In genomic region chr14:105974902-105975301, GRCh38 we compare ENCODE assay signal across 9 cellular contexts.
DNase-seq lines count a peak whose midpoint lies in the region; ATAC-seq, FAIRE-seq and TF ChIP-seq lines count a peak whose summit lies in the region.
"Had no signal": no experiment of that assay in that cellular context is flagged by ENCODE, and none has a peak within 500 bp of the region (broad histone marks: within the 10 kb centered on the region; RNA-seq: fewer than 3 reads in every experiment).

No MANE protein-coding gene starts in this region.

- H3K36me3 Mint-ChIP-seq in central memory CD8-positive, alpha-beta T cell (ENCODE audit: insufficient read depth) = no peaks in the 10 kb centered on the region

- no peaks in the 10 kb centered on the region for H3K9me3 Mint-ChIP-seq in central memory CD8-positive, alpha-beta T cell

- no peak overlapping the region for H3K27ac ChIP-seq in suprapubic skin
- H3K27ac ChIP-seq: BLaER1 treated with 17β-estradiol and CSF1 and Interleukin-3, amounts not matched to agents 10 nM and 100 nM had no signal

- H3K27ac Mint-ChIP-seq in central memory CD8-positive, alpha-beta T cell (ENCODE audit: low read depth) = peak overlapping the region; percentile 67

- H3K9me3 ChIP-seq in suprapubic skin = no peaks in the 10 kb centered on the region
- H3K9me3 ChIP-seq: BLaER1 treated with 17β-estradiol and CSF1 and Interleukin-3, amounts not matched to agents 10 nM and 100 nM had no signal

- no peak for TF ChIP-seq EP300 in suprapubic skin (IDR thresholded peaks at IDR 0.05)

- no peak overlapping the region for H3K4me3 ChIP-seq in suprapubic skin
- H3K4me3 ChIP-seq: BLaER1 treated with 17β-estradiol and CSF1 and Interleukin-3, amounts not matched to agents 10 nM and 100 nM had no signal

- H3K4me1 ChIP-seq in suprapubic skin = no peaks in the 10 kb centered on the region
- H3K4me1 ChIP-seq: BLaER1 treated with 17β-estradiol and CSF1 and Interleukin-3, amounts not matched to agents 10 nM and 100 nM had no signal

- H3K27me3 ChIP-seq in suprapubic skin = peaks cover 13% of the 10 kb centered on the region
- H3K27me3 ChIP-seq: BLaER1 treated with 17β-estradiol and CSF1 and Interleukin-3, amounts not matched to agents 10 nM and 100 nM had no signal

- H3K4me1 Mint-ChIP-seq in central memory CD8-positive, alpha-beta T cell = peaks cover 9% of the 10 kb centered on the region

- TF ChIP-seq CTCF in suprapubic skin (IDR thresholded peaks at IDR 0.05) = no peak

- H3K36me3 ChIP-seq in suprapubic skin = no peaks in the 10 kb centered on the region
- H3K36me3 ChIP-seq: BLaER1 treated with 17β-estradiol and CSF1 and Interleukin-3, amounts not matched to agents 10 nM and 100 nM had no signal

- H3K27me3 Mint-ChIP-seq in central memory CD8-positive, alpha-beta T cell = peaks cover 85% of the 10 kb centered on the region

- WGBS in suprapubic skin = 47% methylated on average over 6 of the region's 6 CpGs

- no peak for TF ChIP-seq POLR2A in H54 (IDR thresholded peaks at IDR 0.05; ENCODE audit: low read depth, low read length)
- TF ChIP-seq POLR2A in suprapubic skin (IDR thresholded peaks at IDR 0.05) = no peak

- ATAC-seq in central memory CD8-positive, alpha-beta T cell (replicated peaks; ENCODE audit: extremely low read depth, poor library complexity, severe bottlenecking) = peak; percentile 67
- no peak for ATAC-seq in GM19452 (IDR thresholded peaks at IDR 0.05; ENCODE audit: unreplicated experiment)

- DNase-seq in NCI-H82 (lab: John Stamatoyannopoulos, UW) = peak; percentile 64
- DNase-seq in NCI-H82 treated with DMSO at 0.1 percent for 48 hours (lab: John Stamatoyannopoulos, UW; ENCODE audit: unreplicated experiment) = no peak
- DNase-seq in T-helper 22 cell (ENCODE audit: low read depth) = peak; percentile 43
- peak; percentile 33 to 42 for DNase-seq in central memory CD8-positive, alpha-beta T cell (ENCODE audit: low spot score in 2 of 2)
- peak; percentile 53 to 64 for DNase-seq in stimulated activated CD8-positive, alpha-beta memory T cell treated with anti-CD3 and anti-CD28 coated beads, Interleukin-7, amount 100 ng/mL, for 4 hours (ENCODE audit: low read depth in 2 of 2)
- no peak for DNase-seq in H54 (ENCODE audit: insufficient read length, low spot score)
- DNase-seq in suprapubic skin (ENCODE audit: low spot score in 2 of 2) = no peak

- no peak overlapping the region for H3K4me3 Mint-ChIP-seq in central memory CD8-positive, alpha-beta T cell

- no peak for FAIRE-seq in H54 (lab: Jason Lieb, UNC)

Comparison
In these comparisons a context has a peak if more than half of its experiments do, and no peak if none do; other contexts are left out.
1. DNase-seq: peak in NCI-H82 (single experiment), T-helper 22 cell (single experiment), central memory CD8-positive, alpha-beta T cell (2 of 2) and stimulated activated CD8-positive, alpha-beta memory T cell treated with anti-CD3 and anti-CD28 coated beads, Interleukin-7, amount 100 ng/mL, for 4 hours (2 of 2); none in NCI-H82 treated with DMSO at 0.1 percent for 48 hours (single experiment), H54 (single experiment) and suprapubic skin (0 of 2).